In genomic region chr1:109912214-109912861, GRCh38 we compare ENCODE assay signal across 7 cellular contexts. TPM values are rescaled to one million over a fixed set of nuclear protein-coding genes. Genes with fewer than 3 reads are reported as not detected.
DNase-seq lines count a peak whose midpoint lies in the region; ATAC-seq and TF ChIP-seq lines count a peak whose summit lies in the region.

No MANE protein-coding gene starts in this region.

- no peak for TF ChIP-seq POLR2A in stomach (IDR thresholded peaks at IDR 0.05)

- peaks cover 5% of the 10 kb centered on the region for H3K36me3 ChIP-seq in HAP-1 (replicated peaks)
- H3K36me3 ChIP-seq in liver (ENCODE audit: control insufficient read depth in 4 of 4, insufficient read depth in 3 of 4, low read depth in 1 of 4, low read length in 3 of 4) = peaks cover under 1 to 20% (median 16%) of the 10 kb centered on the region in 4 donors
- H3K36me3 ChIP-seq in stomach = peaks cover 18 to 28% (median 24%) of the 10 kb centered on the region in 4 donors

- peak overlapping the region; percentile 16 to 31 for H3K9ac ChIP-seq in liver (ENCODE audit: low read depth in 1 of 2, low read length in 2 of 2)

- peak overlapping the region; percentile 76 for H3K27ac ChIP-seq in angular gyrus (ENCODE audit: low read depth, low read length)
- H3K27ac ChIP-seq in liver (ENCODE audit: low read depth in 1 of 2, low read length in 2 of 2) = peak overlapping the region; percentile 28 to 50
- peak overlapping the region; percentile 37 to 92 (median 86) for H3K27ac ChIP-seq in stomach

- no peak for DNase-seq in HAP-1 (ENCODE audit: low spot score in 2 of 2)
- no peak for DNase-seq in stomach
- DNase-seq in central memory CD4-positive, alpha-beta T cell = no peak

- intact Hi-C loops in stomach (cut with DNase I; ENCODE audit: low total_unique reads) = no loop called here

- TF ChIP-seq CTCF in liver (IDR thresholded peaks at IDR 0.05; ENCODE audit: low read depth, low read length, missing input control) (no peak), stomach (IDR thresholded peaks at IDR 0.05) (no peak)

- no peaks in the 10 kb centered on the region for H3K9me3 ChIP-seq in HAP-1
- H3K9me3 ChIP-seq in liver (ENCODE audit: control insufficient read depth in 4 of 4, low read length in 3 of 4) = no peaks in the 10 kb centered on the region
- H3K9me3 ChIP-seq in stomach = no peaks in the 10 kb centered on the region

- ATAC-seq in HG03135 (IDR thresholded peaks at IDR 0.05; ENCODE audit: unreplicated experiment) (no peak), HG02623 (IDR thresholded peaks at IDR 0.05; ENCODE audit: unreplicated experiment) (no peak)

- H3K27me3 ChIP-seq in HAP-1 (ENCODE audit: low read depth) (no peaks in the 10 kb centered on the region), liver (ENCODE audit: control insufficient read depth in 4 of 4, insufficient read depth in 4 of 4, low read length in 3 of 4) (no peaks in the 10 kb centered on the region), stomach (no peaks in the 10 kb centered on the region)

- H3K4me3 ChIP-seq in HAP-1 (peak overlapping the region; percentile 52), liver (ENCODE audit: low read depth in 1 of 3, low read length in 3 of 3) (peak overlapping the region; percentile 36 to 81 (median 79)), stomach (peak overlapping the region; percentile 70 to 91 (median 76))

- TF ChIP-seq EP300 in stomach (IDR thresholded peaks at IDR 0.05) = no peak

- in situ Hi-C loops in HAP-1 (cut with MboI; ENCODE audit: low sequenced_read_pairs) = no loop called here

- H3K4me1 ChIP-seq in HAP-1 (peaks cover 11% of the 10 kb centered on the region), liver (ENCODE audit: control insufficient read depth in 4 of 4, insufficient read depth in 4 of 4, low read length in 3 of 4) (peaks cover 4 to 34% (median 19%) of the 10 kb centered on the region in 4 donors), stomach (peaks cover 44 to 72% (median 51%) of the 10 kb centered on the region in 4 donors)

- TF ChIP-seq RAD21 in liver (IDR thresholded peaks at IDR 0.05) = no peak

- WGBS in liver = 56% methylated on average over 4 of the region's 4 CpGs
- 48 to 66% (median 57%) methylated on average over 4 of the region's 4 CpGs for WGBS in stomach, 5 donors

TF ChIP-seq in liver, 16 proteins besides CTCF, POLR2A, EP300 and RAD21:
- TF ChIP-seq ATF3 (IDR thresholded peaks at IDR 0.05) (no peak), NR2F2 (IDR thresholded peaks at IDR 0.05) (no peak), YY1 (IDR thresholded peaks at IDR 0.05) (no peak), JUND (IDR thresholded peaks at IDR 0.05) (no peak), HNF4G (IDR thresholded peaks at IDR 0.05) (no peak), RXRA (IDR thresholded peaks at IDR 0.05) (no peak)

RNA-seq across cellular contexts. Expression of gene CSF1, which starts 1.7 kb away (rescaled TPM):
- total RNA-seq in liver = 10 to 100 TPM in 1 of 2 donors, 1 to 10 TPM in 1; 6.3 to 15.2 TPM
- 10 to 100 TPM; 11.0 to 11.7 TPM for polyA plus RNA-seq in liver
- total RNA-seq in stomach = 10 to 100 TPM in 4 of 5 donors, 1 to 10 TPM in 1; 9.4 to 82.3 (median 47.1) TPM
- 1 to 10 TPM; 6.6 to 9.8 (median 9.1) TPM for polyA plus RNA-seq in stomach
